Comparison of ENCODE assay signal across 1 cellular context in the genomic region with DNA sequence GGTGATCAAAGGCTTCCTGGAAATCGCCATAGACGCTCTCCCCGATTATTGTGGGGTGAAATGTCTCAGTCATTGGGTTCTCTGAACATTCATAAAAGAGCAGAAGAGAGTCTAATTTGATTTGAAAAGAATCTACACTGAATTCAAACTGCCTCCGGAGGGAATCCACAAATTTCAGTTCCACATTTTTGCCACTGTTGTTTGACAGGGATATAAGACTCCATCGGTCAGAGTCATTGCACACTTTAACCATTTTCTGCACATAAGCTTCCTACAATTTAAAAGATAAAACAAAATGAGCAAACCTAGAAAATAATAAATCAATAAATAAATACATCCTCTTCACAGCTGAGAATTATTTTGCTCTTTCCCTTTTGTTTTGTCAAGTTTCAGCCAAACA.
TF ChIP-seq lines count a peak whose summit lies in the region.

No MANE protein-coding gene starts in this region.

TF ChIP-seq in IMR-90, 13 proteins besides CTCF, POLR2A, EP300 and RAD21 (continued from another document):
- TF ChIP-seq, protein P1, sequence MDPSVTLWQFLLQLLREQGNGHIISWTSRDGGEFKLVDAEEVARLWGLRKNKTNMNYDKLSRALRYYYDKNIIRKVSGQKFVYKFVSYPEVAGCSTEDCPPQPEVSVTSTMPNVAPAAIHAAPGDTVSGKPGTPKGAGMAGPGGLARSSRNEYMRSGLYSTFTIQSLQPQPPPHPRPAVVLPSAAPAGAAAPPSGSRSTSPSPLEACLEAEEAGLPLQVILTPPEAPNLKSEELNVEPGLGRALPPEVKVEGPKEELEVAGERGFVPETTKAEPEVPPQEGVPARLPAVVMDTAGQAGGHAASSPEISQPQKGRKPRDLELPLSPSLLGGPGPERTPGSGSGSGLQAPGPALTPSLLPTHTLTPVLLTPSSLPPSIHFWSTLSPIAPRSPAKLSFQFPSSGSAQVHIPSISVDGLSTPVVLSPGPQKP (IDR thresholded peaks at IDR 0.05; ENCODE audit: borderline replicate concordance, low read depth, low read length) = no peak
- TF ChIP-seq FOS (IDR thresholded peaks at IDR 0.05; ENCODE audit: low read depth, low read length) (no peak), CEBPB (IDR thresholded peaks at IDR 0.05; ENCODE audit: low read depth, low read length) (no peak)
